Comparison of ENCODE assay signal across 30 cellular contexts in the genomic region with DNA sequence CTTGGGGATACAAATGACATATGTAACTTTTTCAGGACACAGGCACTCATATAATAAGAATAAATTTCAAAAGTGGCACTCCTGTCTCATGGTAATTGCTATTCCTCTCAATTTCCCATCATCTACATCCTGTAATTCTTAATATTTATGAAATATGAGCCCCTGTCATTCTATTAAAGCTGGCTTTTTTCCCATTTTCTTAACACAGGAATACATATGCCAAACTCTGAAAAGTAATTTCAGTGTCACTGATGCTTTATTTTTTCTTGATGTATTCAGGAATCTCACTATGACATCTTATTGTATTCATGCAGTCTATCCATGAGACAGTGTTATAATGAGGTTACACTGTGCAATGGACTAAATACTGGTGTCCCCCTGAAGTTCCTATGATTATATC.
"Had no signal": no experiment of that assay in that cellular context is flagged by ENCODE, and none has a peak within 500 bp of the region (broad histone marks: within the 10 kb centered on the region; RNA-seq: fewer than 3 reads in every experiment).

No MANE protein-coding gene starts in this region.

- H3K4me3 ChIP-seq: adrenal gland, ascending aorta, body of pancreas, breast epithelium, cardiac muscle cell had no signal

- H3K36me3 ChIP-seq: adrenal gland, ascending aorta, brain microvascular endothelial cell, breast epithelium, cardiac muscle cell had no signal

- H3K9me3 ChIP-seq: adrenal gland, ascending aorta, body of pancreas, breast epithelium had no signal

- DNase-seq: activated effector memory CD4-positive, alpha-beta T cell treated with anti-CD3 and anti-CD28 coated beads, Interleukin-2, amount 50 U/mL, for 16 hours; activated effector memory CD4-positive, alpha-beta T cell treated with Interleukin-2 at 50 U/mL for 16 hours; activated gamma-delta T cell; activated gamma-delta T cell treated with Interleukin-2 at 50 U/mL for 16 hours; activated naive CD4-positive, alpha-beta T cell; activated naive CD4-positive, alpha-beta T cell treated with anti-CD3 and anti-CD28 coated beads for 36 hours; activated naive CD4-positive, alpha-beta T cell treated with anti-CD3 and anti-CD28 coated beads, Interleukin-2, amount 10 ng/mL, durations not matched to agents 7 days and 5 days; activated naive CD4-positive, alpha-beta T cell treated with anti-CD3 and anti-CD28 coated beads, Interleukin-2, amount 50 U/mL, for 16 hours; activated naive CD4-positive, alpha-beta T cell treated with Interleukin-2 at 50 U/mL for 16 hours; activated naive CD8-positive, alpha-beta T cell treated with anti-CD3 and anti-CD28 coated beads for 36 hours; activated naive CD8-positive, alpha-beta T cell treated with anti-CD3 and anti-CD28 coated beads, Interleukin-2, amount 10 ng/mL, durations not matched to agents 7 days and 5 days; activated naive CD8-positive, alpha-beta T cell treated with anti-CD3 and anti-CD28 coated beads, Interleukin-2, amount 50 U/mL, for 24 hours; activated T-cell treated with anti-CD3 and anti-CD28 coated beads, Interleukin-2, amount 50 U/mL, for 1 hour; activated T-cell treated with anti-CD3 and anti-CD28 coated beads, Interleukin-2, amount 50 U/mL, for 24 hours; activated T-cell treated with anti-CD3 and anti-CD28 coated beads, Interleukin-2, amount 50 U/mL, for 4 hours; activated T-cell treated with anti-CD3 and anti-CD28 coated beads, Interleukin-2, amount 50 U/mL, for 48 hours; activated T-cell treated with anti-CD3 and anti-CD28 coated beads, Interleukin-2, amount 50 U/mL, for 72 hours; adrenal gland; amniotic stem cell; amygdala; anterior cingulate cortex; aorta; body of pancreas; brain microvascular endothelial cell; caudate nucleus; central memory CD4-positive, alpha-beta T cell; cerebellar nuclear complex had no signal

- H3K27ac ChIP-seq: adrenal gland, ascending aorta, body of pancreas, brain microvascular endothelial cell, breast epithelium, cardiac muscle cell had no signal

- H3K27me3 ChIP-seq: adrenal gland, ascending aorta, body of pancreas, brain microvascular endothelial cell, breast epithelium, cardiac muscle cell had no signal
